8 cellular contexts compared by ENCODE assay signal in the genomic region with DNA sequence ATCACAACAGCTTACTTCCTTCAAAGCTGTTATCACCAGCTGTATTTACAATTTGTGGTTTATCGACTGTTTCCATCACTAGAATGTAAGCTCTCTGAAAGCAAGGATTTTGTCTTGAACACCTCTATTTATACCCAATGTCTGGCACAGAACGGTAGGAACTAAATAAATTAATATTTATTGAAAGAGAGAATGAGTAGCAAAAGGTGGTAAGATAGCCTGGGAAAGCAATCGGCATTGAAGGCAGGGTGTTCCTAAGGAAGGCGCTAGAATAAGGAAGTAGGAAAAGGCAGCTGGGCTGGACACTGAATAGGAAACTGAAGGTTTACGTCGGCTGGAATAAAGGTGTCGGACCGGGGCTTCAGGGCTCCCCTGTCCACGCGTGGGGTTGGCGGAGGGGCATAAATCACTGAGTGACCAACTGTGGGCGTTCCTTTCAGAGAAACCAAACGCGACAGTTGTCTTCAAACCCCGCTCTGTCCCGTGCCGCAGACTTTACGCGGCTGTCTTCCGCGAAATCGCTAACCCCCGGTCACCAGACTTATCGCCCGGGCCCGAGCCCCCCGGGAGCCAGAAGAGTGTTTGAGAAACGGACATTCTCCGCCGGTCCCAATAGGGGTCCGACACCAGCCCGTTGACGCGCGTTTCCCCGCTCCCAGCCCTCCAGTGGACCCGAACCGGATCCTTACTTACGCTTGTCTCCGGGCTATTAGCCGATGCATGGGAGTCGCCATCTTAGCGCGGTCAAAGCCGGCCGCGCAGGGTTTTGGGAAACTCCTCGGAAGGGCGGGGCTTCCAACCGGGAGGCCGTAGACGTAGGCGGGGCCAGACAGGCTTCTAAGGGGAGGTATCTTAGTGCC. TPM values are rescaled to one million over a fixed set of nuclear protein-coding genes. Genes with fewer than 3 reads are reported as not detected.
DNase-seq lines count a peak whose midpoint lies in the region; ATAC-seq and TF ChIP-seq lines count a peak whose summit lies in the region.

Gene ZCCHC10 (minus strand): TSS at position 746 of the 860 bp plus-strand sequence. CDS start 12 bp downstream, at position 734.

- peak within 1 kb of the TSS; percentile 75 for H3K4me2 ChIP-seq in SK-N-SH

- peaks cover 0 to 10% of the 10 kb centered on the region in 2 experiments for H3K36me3 ChIP-seq in SK-N-SH (replicated peaks in 1 of 2; ENCODE audit: control insufficient read depth in 1 of 2, insufficient read depth in 2 of 2, low read length in 1 of 2)

- H3K9me3 ChIP-seq in SK-N-SH: no peaks in the 10 kb centered on the region

- peaks cover 48% of the 10 kb centered on the region for H3K79me2 ChIP-seq in SK-N-SH (ENCODE audit: insufficient read depth)

- H2AFZ ChIP-seq in SK-N-SH (ENCODE audit: low read depth): peak within 1 kb of the TSS; percentile 98

- CTCF ChIA-PET in SK-N-SH (lab: Yijun Ruan, JAX): interaction anchor here (0.6 to 1.2 kb wide), 2 partner anchors 142 to 1167 kb away, joined by 3 to 4 read pairs; no protein-coding TSS in a partner anchor

- POLR2A ChIA-PET in SK-N-SH (lab: Yijun Ruan, JAX): no interaction called here

- no peaks in the 10 kb centered on the region for H3K9me2 ChIP-seq in SK-N-SH

- peak within 1 kb of the TSS; percentile 94 for H3K9ac ChIP-seq in SK-N-SH

- peaks cover 15% of the 10 kb centered on the region for H3F3A ChIP-seq in SK-N-SH (replicated peaks; ENCODE audit: insufficient read depth)

- TF ChIP-seq EP300 in SK-N-SH (IDR thresholded peaks at IDR 0.05; ENCODE audit: borderline replicate concordance in 1 of 2, low read depth in 1 of 2, low read length in 1 of 2): no peak; a peak in 1 of 4 replicates

- peak; percentile 89 for DNase-seq in NCI-H1092 (lab: John Stamatoyannopoulos, UW)
- peak; percentile 94 for DNase-seq in SK-N-SH
- DNase-seq in activated naive CD4-positive, alpha-beta T cell treated with anti-CD3 and anti-CD28 coated beads, Interleukin-2, amount 50 U/mL, for 16 hours: peak; percentile 94
- DNase-seq in globus pallidus (ENCODE audit: low spot score): peak; percentile 92
- peak; percentile 21 to 95 (median 84) for DNase-seq in nucleus accumbens (lab: John Stamatoyannopoulos, UW)
- DNase-seq in superior temporal gyrus (ENCODE audit: extremely low spot score): peak; percentile 94

- no peak for TF ChIP-seq CTCF in SK-N-SH (IDR thresholded peaks at IDR 0.05)

- H3K27me3 ChIP-seq in SK-N-SH (ENCODE audit: insufficient read depth): no peaks in the 10 kb centered on the region

- H3K27ac ChIP-seq in SK-N-SH (ENCODE audit: low read depth in 2 of 2, low read length in 1 of 2): peak within 1 kb of the TSS; percentile 89 to 91

- H3K4me3 ChIP-seq in GM08714 (ENCODE audit: low read length) (peak within 1 kb of the TSS; percentile 87), SK-N-SH (ENCODE audit: low read depth in 2 of 2, low read length in 1 of 2) (peak within 1 kb of the TSS; percentile 72 to 94)

- H4K20me1 ChIP-seq in SK-N-SH (ENCODE audit: insufficient read depth): no peaks in the 10 kb centered on the region

- H3K4me1 ChIP-seq in SK-N-SH (ENCODE audit: control insufficient read depth in 1 of 2, insufficient read depth in 2 of 2, low read depth in 1 of 2, low read length in 1 of 2): no peaks in the 10 kb centered on the region; a peak in 1 of 4 replicates

- ATAC-seq in HG02588 (IDR thresholded peaks at IDR 0.05; ENCODE audit: unreplicated experiment): peak; percentile 95

- no peak for TF ChIP-seq RAD21 in SK-N-SH (IDR thresholded peaks at IDR 0.05; ENCODE audit: low read length)

- 3% methylated on average over 34 of the region's 53 CpGs for WGBS in SK-N-SH (ENCODE audit: low lambda C conversion rate)

TF ChIP-seq in SK-N-SH, 30 proteins besides CTCF, POLR2A, EP300 and RAD21:
- TF ChIP-seq GATA2 (CRISPR knock-in tag; IDR thresholded peaks at IDR 0.05) (no peak), MXI1 (IDR thresholded peaks at IDR 0.05; ENCODE audit: low read depth, low read length) (peak; percentile 73; the same call in 1 of the 2 replicates), CHD2 (IDR thresholded peaks at IDR 0.05; ENCODE audit: low read length, partially characterized antibody) (peak; percentile 6), YY1 (IDR thresholded peaks at IDR 0.05; ENCODE audit: low read depth) (peak; percentile 96), FOXJ3 (CRISPR knock-in tag; IDR thresholded peaks at IDR 0.05) (no peak), NRF1 (IDR thresholded peaks at IDR 0.05; ENCODE audit: low read depth, low read length) (peak; percentile 39; the same call in 1 of the 2 replicates), FOXM1 (IDR thresholded peaks at IDR 0.05; ENCODE audit: low read depth) (no peak), ELF1 (IDR thresholded peaks at IDR 0.05) (0 out of 2 replicates have a peak, but pooled peaks have one; percentile 65), TAF1 (IDR thresholded peaks at IDR 0.05; ENCODE audit: borderline replicate concordance, low read depth, low read length) (peak; percentile 94), REST (IDR thresholded peaks at IDR 0.05; ENCODE audit: low read depth, low read length) (0 out of 2 replicates have a peak, but pooled peaks have one; percentile 42), POLR2AphosphoS5 (IDR thresholded peaks at IDR 0.05; ENCODE audit: low read depth, low read length) (peak; percentile 95)
- TF ChIP-seq, protein P1, sequence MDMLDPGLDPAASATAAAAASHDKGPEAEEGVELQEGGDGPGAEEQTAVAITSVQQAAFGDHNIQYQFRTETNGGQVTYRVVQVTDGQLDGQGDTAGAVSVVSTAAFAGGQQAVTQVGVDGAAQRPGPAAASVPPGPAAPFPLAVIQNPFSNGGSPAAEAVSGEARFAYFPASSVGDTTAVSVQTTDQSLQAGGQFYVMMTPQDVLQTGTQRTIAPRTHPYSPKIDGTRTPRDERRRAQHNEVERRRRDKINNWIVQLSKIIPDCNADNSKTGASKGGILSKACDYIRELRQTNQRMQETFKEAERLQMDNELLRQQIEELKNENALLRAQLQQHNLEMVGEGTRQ (IDR thresholded peaks at IDR 0.05; ENCODE audit: borderline replicate concordance, low read depth, low read length): no peak
- TF ChIP-seq, protein P2, sequence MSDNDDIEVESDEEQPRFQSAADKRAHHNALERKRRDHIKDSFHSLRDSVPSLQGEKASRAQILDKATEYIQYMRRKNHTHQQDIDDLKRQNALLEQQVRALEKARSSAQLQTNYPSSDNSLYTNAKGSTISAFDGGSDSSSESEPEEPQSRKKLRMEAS (IDR thresholded peaks at IDR 0.05; ENCODE audit: low read depth): peak; percentile 60; the same call in 1 of the 2 replicates
- TF ChIP-seq, protein P3, sequence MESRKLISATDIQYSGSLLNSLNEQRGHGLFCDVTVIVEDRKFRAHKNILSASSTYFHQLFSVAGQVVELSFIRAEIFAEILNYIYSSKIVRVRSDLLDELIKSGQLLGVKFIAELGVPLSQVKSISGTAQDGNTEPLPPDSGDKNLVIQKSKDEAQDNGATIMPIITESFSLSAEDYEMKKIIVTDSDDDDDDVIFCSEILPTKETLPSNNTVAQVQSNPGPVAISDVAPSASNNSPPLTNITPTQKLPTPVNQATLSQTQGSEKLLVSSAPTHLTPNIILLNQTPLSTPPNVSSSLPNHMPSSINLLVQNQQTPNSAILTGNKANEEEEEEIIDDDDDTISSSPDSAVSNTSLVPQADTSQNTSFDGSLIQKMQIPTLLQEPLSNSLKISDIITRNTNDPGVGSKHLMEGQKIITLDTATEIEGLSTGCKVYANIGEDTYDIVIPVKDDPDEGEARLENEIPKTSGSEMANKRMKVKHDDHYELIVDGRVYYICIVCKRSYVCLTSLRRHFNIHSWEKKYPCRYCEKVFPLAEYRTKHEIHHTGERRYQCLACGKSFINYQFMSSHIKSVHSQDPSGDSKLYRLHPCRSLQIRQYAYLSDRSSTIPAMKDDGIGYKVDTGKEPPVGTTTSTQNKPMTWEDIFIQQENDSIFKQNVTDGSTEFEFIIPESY (IDR thresholded peaks at IDR 0.05; ENCODE audit: borderline replicate concordance, low read depth): 0 out of 2 replicates have a peak, but pooled peaks have one; percentile 29
- TF ChIP-seq, protein P4, sequence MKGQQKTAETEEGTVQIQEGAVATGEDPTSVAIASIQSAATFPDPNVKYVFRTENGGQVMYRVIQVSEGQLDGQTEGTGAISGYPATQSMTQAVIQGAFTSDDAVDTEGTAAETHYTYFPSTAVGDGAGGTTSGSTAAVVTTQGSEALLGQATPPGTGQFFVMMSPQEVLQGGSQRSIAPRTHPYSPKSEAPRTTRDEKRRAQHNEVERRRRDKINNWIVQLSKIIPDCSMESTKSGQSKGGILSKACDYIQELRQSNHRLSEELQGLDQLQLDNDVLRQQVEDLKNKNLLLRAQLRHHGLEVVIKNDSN (IDR thresholded peaks at IDR 0.05; ENCODE audit: borderline replicate concordance, low read depth): 0 out of 2 replicates have a peak, but pooled peaks have one; percentile 9
TF ChIP-seq in SK-N-SH: peak in this region for 11.

RNA-seq across cellular contexts. Expression of gene ZCCHC10, which starts in this region (rescaled TPM):
- 26.3 and 28.4 TPM in 2 replicates for polyA plus RNA-seq in SK-N-SH (2012; rRNA removed)
- polyA plus RNA-seq in SK-N-SH (2012; cell fraction: cytosol; rRNA removed): 25.5 and 32.7 TPM in 2 replicates
- polyA plus RNA-seq in SK-N-SH (2012; cell fraction: nucleus; rRNA removed): 10.6 and 12.8 TPM in 2 replicates

Comparison
In these comparisons a context has a peak if more than half of its experiments do, and no peak if none do; other contexts are left out.
1. Peak in every context shown above with its lines: DNase-seq, ATAC-seq, H3K4me3 ChIP-seq and H3K27ac ChIP-seq.